9 cellular contexts compared by ENCODE assay signal in the genomic region with DNA sequence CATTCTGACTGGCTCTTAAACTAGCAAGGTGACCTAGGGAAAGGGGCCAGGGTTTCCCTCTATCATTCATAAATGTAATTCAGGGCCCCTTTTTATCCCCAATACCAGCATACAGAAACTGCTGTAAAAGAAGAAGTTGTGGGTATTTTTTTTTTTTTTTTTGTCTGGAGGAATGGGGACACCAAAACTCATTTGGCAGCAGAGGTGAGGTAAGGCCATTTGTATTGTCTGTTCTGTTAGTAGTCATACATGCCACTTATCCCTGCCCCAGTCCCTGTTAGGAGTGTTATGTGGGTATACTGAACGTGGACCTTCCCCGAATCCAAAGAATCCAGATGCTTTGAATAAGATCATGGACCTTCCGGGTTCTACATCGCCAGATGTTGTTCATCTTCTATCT. TPM values are rescaled to one million over a fixed set of nuclear protein-coding genes. Genes with fewer than 3 reads are reported as not detected.
DNase-seq lines count a peak whose midpoint lies in the region; ATAC-seq, FAIRE-seq and TF ChIP-seq lines count a peak whose summit lies in the region.
"Had no signal": no experiment of that assay in that cellular context is flagged by ENCODE, and none has a peak within 500 bp of the region (broad histone marks: within the 10 kb centered on the region; RNA-seq: fewer than 3 reads in every experiment).

No MANE protein-coding gene starts in this region.

- H3K4me1 Mint-ChIP-seq in astrocyte (ENCODE audit: low read depth, unreplicated experiment), result peaks cover 43% of the 10 kb centered on the region

- H3K4me1 ChIP-seq in HUES48 (ENCODE audit: control insufficient read depth, insufficient read depth, low read length) (peaks cover 47% of the 10 kb centered on the region), astrocyte (ENCODE audit: insufficient read depth, low read length) (peaks cover 43% of the 10 kb centered on the region), mesendoderm (ENCODE audit: control insufficient read depth, low read depth, low read length) (peaks cover 10% of the 10 kb centered on the region)

- no peak overlapping the region for H3K27ac Mint-ChIP-seq in astrocyte (ENCODE audit: unreplicated experiment)

- FAIRE-seq in astrocyte (lab: Jason Lieb, UNC), result no peak

- H4K5ac ChIP-seq in mesendoderm (ENCODE audit: low read length), result no peak overlapping the region

- H3K27me3 ChIP-seq in HUES48 (ENCODE audit: control insufficient read depth, insufficient read depth, low read length) (no peaks in the 10 kb centered on the region), astrocyte (ENCODE audit: insufficient read depth, low read length) (no peaks in the 10 kb centered on the region), mesendoderm (ENCODE audit: insufficient read depth, low read length, poor library complexity) (no peaks in the 10 kb centered on the region)

- no peak for DNase-seq in AG04449 (ENCODE audit: low read depth, low spot score)
- no peak for DNase-seq in astrocyte (ENCODE audit: low read depth)
- no peak for DNase-seq in mesendoderm
- no peak for DNase-seq in NCI-H774 (lab: John Stamatoyannopoulos, UW)
- no peak for DNase-seq in COLO668 (lab: John Stamatoyannopoulos, UW; ENCODE audit: unreplicated experiment)
- DNase-seq in NCI-H2171 treated with DMSO at 0.1 percent for 48 hours (lab: John Stamatoyannopoulos, UW), result no peak
- DNase-seq: RPMI8226 had no signal

- no peak overlapping the region for H3K4ac ChIP-seq in mesendoderm (ENCODE audit: low read depth, low read length)

- TF ChIP-seq CTCF in AG04449 (IDR thresholded peaks at IDR 0.05; ENCODE audit: insufficient read depth, low read length, missing control alignments), result no peak
- TF ChIP-seq CTCF in astrocyte (IDR thresholded peaks at IDR 0.05; ENCODE audit: insufficient read depth, low read depth, low read length), result no peak

- no peak for ATAC-seq in HG03354 (IDR thresholded peaks at IDR 0.05; ENCODE audit: poor library complexity, severe bottlenecking, unreplicated experiment)

- no peak overlapping the region for H4K8ac ChIP-seq in mesendoderm (ENCODE audit: low read depth, low read length)

- no peak overlapping the region for H2BK120ac ChIP-seq in mesendoderm (ENCODE audit: low read depth, low read length)

- no peak overlapping the region for H2BK5ac ChIP-seq in mesendoderm (ENCODE audit: low read length)

- WGBS in mesendoderm (ENCODE audit: extremely low coverage, insufficient coverage, low lambda C conversion rate), result no CpG with 5 or more reads among the region's 4 CpGs

- peak overlapping the region; percentile 98 for H3K4me3 Mint-ChIP-seq in astrocyte (ENCODE audit: unreplicated experiment)

- no peak overlapping the region for H3K27ac ChIP-seq in HUES48 (ENCODE audit: low read depth, low read length)
- peak overlapping the region; percentile 100 for H3K27ac ChIP-seq in astrocyte (ENCODE audit: low read depth, low read length)
- no peak overlapping the region for H3K27ac ChIP-seq in mesendoderm (ENCODE audit: low read depth, low read length)

- peaks cover 93% of the 10 kb centered on the region for H3K79me2 ChIP-seq in astrocyte (ENCODE audit: insufficient read depth, low read length)
- H3K79me2 ChIP-seq in mesendoderm (ENCODE audit: control insufficient read depth, insufficient read depth, low read length), result peaks cover 85% of the 10 kb centered on the region

- peaks cover 22% of the 10 kb centered on the region; the same call in 1 of the 2 replicates for H3K36me3 ChIP-seq in HUES48 (ENCODE audit: control insufficient read depth, insufficient read depth, low read length)
- H3K36me3 ChIP-seq in astrocyte (ENCODE audit: insufficient read depth, low read length), result peaks cover 6% of the 10 kb centered on the region
- H3K36me3 ChIP-seq in mesendoderm (ENCODE audit: control insufficient read depth, insufficient read depth, low read length), result no peaks in the 10 kb centered on the region

- peaks cover 4% of the 10 kb centered on the region for H3K79me1 ChIP-seq in mesendoderm (ENCODE audit: low read length)

- H2AFZ ChIP-seq in astrocyte (ENCODE audit: low read depth, low read length), result no peak overlapping the region

- H3K23ac ChIP-seq in mesendoderm (ENCODE audit: low read length), result no peak overlapping the region

- H3K4me3 ChIP-seq in AG04449 (ENCODE audit: low read depth, low read length) (peak overlapping the region; percentile 96), HUES48 (ENCODE audit: low read depth, low read length) (peak overlapping the region; percentile 92), astrocyte (ENCODE audit: insufficient read depth, low read depth, low read length) (peak overlapping the region; percentile 97), mesendoderm (ENCODE audit: low read length) (peak overlapping the region; percentile 95)

- H3K9me3 ChIP-seq in HUES48 (ENCODE audit: control insufficient read depth, insufficient read depth, low read length), result no peaks in the 10 kb centered on the region
- no peaks in the 10 kb centered on the region for H3K9me3 ChIP-seq in astrocyte (ENCODE audit: insufficient read depth, low read depth, low read length)

- H3K27me3 Mint-ChIP-seq in astrocyte (ENCODE audit: low read depth, unreplicated experiment), result no peaks in the 10 kb centered on the region

- no peak overlapping the region for H3K9ac ChIP-seq in HUES48 (ENCODE audit: low read depth, low read length)
- peak overlapping the region; percentile 100 for H3K9ac ChIP-seq in astrocyte (ENCODE audit: low read length)
- H3K9ac ChIP-seq in mesendoderm (ENCODE audit: low read length), result peak overlapping the region; percentile 99

- peaks cover 2% of the 10 kb centered on the region for H3K36me3 Mint-ChIP-seq in astrocyte (ENCODE audit: low read depth, unreplicated experiment)

- POLR2A ChIA-PET in AG04449 (lab: Yijun Ruan, JAX), result no interaction called here

- H2BK15ac ChIP-seq in mesendoderm (replicated peaks; ENCODE audit: low read depth), result no peak overlapping the region

- H3K56ac ChIP-seq in mesendoderm (ENCODE audit: low read length), result peak overlapping the region; percentile 99

- H3K18ac ChIP-seq in mesendoderm (ENCODE audit: low read length), result no peak overlapping the region

- H4K20me1 ChIP-seq in astrocyte (ENCODE audit: insufficient read depth, low read length), result peaks cover 67% of the 10 kb centered on the region

- no peaks in the 10 kb centered on the region for H3K9me3 Mint-ChIP-seq in astrocyte (ENCODE audit: unreplicated experiment)

- H2AK5ac ChIP-seq in mesendoderm (ENCODE audit: low read length), result no peak overlapping the region

- peak overlapping the region; percentile 98 for H3K4me2 ChIP-seq in astrocyte (ENCODE audit: low read length)
- H3K4me2 ChIP-seq in mesendoderm (ENCODE audit: low read length), result peak overlapping the region; percentile 98

- CTCF ChIA-PET in AG04449 (lab: Yijun Ruan, JAX), result no interaction called here

RNA-seq across cellular contexts. Expression of a gene that starts 1.7 kb away (rescaled TPM):
- 544 and 552 TPM in 2 replicates for total RNA-seq in astrocyte
- 265 TPM for polyA plus RNA-seq in mesendoderm (2013, experiment 1 of 2)
- polyA plus RNA-seq in mesendoderm (2013, experiment 2 of 2), result 261 TPM

RNA-seq across cellular contexts. Expression of a gene that starts 1.9 kb away (rescaled TPM):
- total RNA-seq in astrocyte, result 922 and 975 TPM in 2 replicates
- polyA plus RNA-seq in mesendoderm (2013, experiment 1 of 2), result 303 TPM
- 315 TPM for polyA plus RNA-seq in mesendoderm (2013, experiment 2 of 2)

RNA-seq across cellular contexts. Expression of a gene that starts 38.7 kb away (rescaled TPM):
- 60.8 and 65.0 TPM in 2 replicates for total RNA-seq in astrocyte
- 13.8 TPM for polyA plus RNA-seq in mesendoderm (2013, experiment 1 of 2)
- 13.4 TPM for polyA plus RNA-seq in mesendoderm (2013, experiment 2 of 2)
